In genomic region chr12:124082676-124083075, GRCh38 we compare ENCODE assay signal across 1 cellular context.
TF ChIP-seq lines count a peak whose summit lies in the region.

No MANE protein-coding gene starts in this region.

TF ChIP-seq in GM23338, 12 proteins besides CTCF, POLR2A, EP300 and RAD21 (continued from another document):
- TF ChIP-seq ZNF462 (CRISPR knock-in tag; IDR thresholded peaks at IDR 0.05): no peak
- TF ChIP-seq JUNB (IDR thresholded peaks at IDR 0.05; ENCODE audit: unreplicated experiment): no peak
- TF ChIP-seq ETS1 (IDR thresholded peaks at IDR 0.05): no peak
- no peak for TF ChIP-seq ZNF114 (CRISPR knock-in tag; IDR thresholded peaks at IDR 0.05)
- no peak for TF ChIP-seq REST (IDR thresholded peaks at IDR 0.05; ENCODE audit: unreplicated experiment)
- TF ChIP-seq NANOG (IDR thresholded peaks at IDR 0.05; ENCODE audit: borderline replicate concordance): no peak
- TF ChIP-seq STAT1 (IDR thresholded peaks at IDR 0.05; ENCODE audit: unreplicated experiment): no peak
- no peak for TF ChIP-seq ZNF331 (CRISPR knock-in tag; IDR thresholded peaks at IDR 0.05; ENCODE audit: low read depth)
- TF ChIP-seq CREB1 (CRISPR knock-in tag; IDR thresholded peaks at IDR 0.05; ENCODE audit: low read depth): no peak
- TF ChIP-seq EZH2 (IDR thresholded peaks at IDR 0.05; ENCODE audit: low read depth, unreplicated experiment): no peak
- no peak for TF ChIP-seq POLR2AphosphoS5 (IDR thresholded peaks at IDR 0.05; ENCODE audit: low read depth)
